ENCODE assay signal across 27 cellular contexts in the genomic region with DNA sequence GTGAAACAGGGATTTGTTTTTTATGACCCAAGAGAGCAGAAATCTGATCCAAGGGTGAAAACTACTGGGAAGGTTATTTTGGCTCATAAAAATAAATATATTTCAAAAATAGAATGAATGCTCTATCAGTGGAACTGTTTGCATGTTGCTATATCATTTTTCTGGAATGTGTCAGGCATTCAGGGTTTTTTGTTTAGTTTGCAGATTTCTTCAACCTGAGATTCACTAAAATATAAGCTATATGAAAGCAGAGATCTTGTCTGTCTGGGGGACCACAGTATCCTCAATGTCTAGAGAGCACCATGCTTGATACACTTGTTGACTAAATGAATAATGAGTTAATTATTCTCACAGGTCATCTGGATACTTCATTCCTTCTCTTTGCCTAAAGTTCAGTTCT.
"Had no signal": no experiment of that assay in that cellular context is flagged by ENCODE, and none has a peak within 500 bp of the region (broad histone marks: within the 10 kb centered on the region; RNA-seq: fewer than 3 reads in every experiment).

No MANE protein-coding gene starts in this region.

- H3K4me1 Mint-ChIP-seq: endodermal cell had no signal

- H3K36me3 ChIP-seq: colonic mucosa, lower lobe of right lung had no signal

- H3K4me2 ChIP-seq: hepatocyte had no signal

- DNase-seq: cerebellar nuclear complex; colonic mucosa; cortex of kidney; effector CD8-positive, alpha-beta T cell; effector memory CD8-positive, alpha-beta T cell; endodermal cell; erythroblast; esophagus squamous epithelium; foreskin keratinocyte; heart right ventricle; hypothalamus; immature natural killer cell; islet precursor cell; kidney; kidney glomerular epithelial cell; left colon; left lung; left ventricle myocardium superior; lower lobe of right lung; mesenchymal stem cell; mucosa of descending colon had no signal

- H3K27me3 ChIP-seq: colonic mucosa, esophagus squamous epithelium, foreskin keratinocyte, gastroesophageal sphincter, heart right ventricle, hepatocyte, left lung had no signal

- H3K4me3 ChIP-seq: colonic mucosa, esophagus squamous epithelium, gastroesophageal sphincter, heart right ventricle, hepatocyte, left lung, lower lobe of right lung, mucosa of descending colon had no signal

- H3K9me3 ChIP-seq: colonic mucosa, esophagus squamous epithelium had no signal

- H2AFZ ChIP-seq: hepatocyte had no signal

- H3K27ac Mint-ChIP-seq: dendritic cell treated with granulocyte-macrophage colony-stimulating factor and Interleukin-4, amounts not matched to agents 40 ng/mL and 50 ng/mL, for 4 days; effector memory CD8-positive, alpha-beta T cell; endodermal cell; immature natural killer cell; mesothelial cell of epicardium had no signal

- H3K27me3 Mint-ChIP-seq: dendritic cell treated with granulocyte-macrophage colony-stimulating factor and Interleukin-4, amounts not matched to agents 40 ng/mL and 50 ng/mL, for 4 days; effector memory CD8-positive, alpha-beta T cell had no signal

- H3K27ac ChIP-seq: colonic mucosa, epithelial cell of prostate, esophagus squamous epithelium, foreskin keratinocyte, gastroesophageal sphincter, heart right ventricle, hepatocyte, left lung, lower lobe of right lung had no signal

- H3K4me3 Mint-ChIP-seq: dendritic cell treated with granulocyte-macrophage colony-stimulating factor and Interleukin-4, amounts not matched to agents 40 ng/mL and 50 ng/mL, for 4 days; effector memory CD8-positive, alpha-beta T cell; endodermal cell; immature natural killer cell; mesothelial cell of epicardium had no signal

- H3K4me1 ChIP-seq: colonic mucosa, esophagus squamous epithelium, foreskin keratinocyte, gastroesophageal sphincter, heart right ventricle, left lung, lower lobe of right lung had no signal

- ATAC-seq: effector memory CD8-positive, alpha-beta T cell; esophagus mucosa; foreskin keratinocyte; gastroesophageal sphincter; heart right ventricle; left colon; left lung; left ventricle myocardium superior; lower lobe of right lung; mucosa of descending colon had no signal
